ENCODE assay signal across 15 cellular contexts in the genomic region with DNA sequence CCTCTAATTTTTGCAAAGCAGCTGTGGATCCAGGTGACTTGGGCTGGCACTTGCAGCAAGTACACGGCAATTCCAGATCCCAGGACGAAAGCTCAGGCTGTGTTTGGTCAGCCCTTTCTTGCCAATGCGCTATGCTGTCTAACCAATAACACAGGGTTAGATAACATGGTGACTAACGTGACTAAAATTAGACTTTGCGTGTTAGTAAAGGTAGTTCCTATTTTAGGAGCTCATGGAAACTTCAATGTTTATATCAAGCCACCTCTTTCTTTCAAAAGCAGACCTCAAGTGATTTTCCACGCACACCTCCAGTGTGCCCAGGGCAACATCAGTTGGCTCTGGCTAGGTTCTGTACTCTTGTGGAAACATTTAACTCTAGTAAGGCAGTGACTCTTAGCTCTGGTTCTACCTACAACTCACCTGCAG. TPM values are rescaled to one million over a fixed set of nuclear protein-coding genes. Genes with fewer than 3 reads are reported as not detected.
DNase-seq lines count a peak whose midpoint lies in the region; ATAC-seq, FAIRE-seq and TF ChIP-seq lines count a peak whose summit lies in the region.
"Had no signal": no experiment of that assay in that cellular context is flagged by ENCODE, and none has a peak within 500 bp of the region (broad histone marks: within the 10 kb centered on the region; RNA-seq: fewer than 3 reads in every experiment).

No MANE protein-coding gene starts in this region.

- ATAC-seq in activated naive CD4-positive, alpha-beta T cell treated with anti-CD3 and anti-CD28 coated beads, Interleukin-2, amount 50 U/mL, for 72 hours = peak; percentile 50 to 56
- peak; percentile 95 for ATAC-seq in left ventricle myocardium superior

- no peaks in the 10 kb centered on the region for H3K27me3 Mint-ChIP-seq in activated T-helper 2 cell treated with anti-CD3 and anti-CD28 coated beads, Interferon-gamma antibody, Interleukin-2, Interleukin-4, amounts not matched to agents 10 μg/mL and 5 μg/mL and 100 μg/mL, durations not matched to agents 14 hours and 24 hours and 36 hours (ENCODE audit: low read depth)

- peak overlapping the region in 1 of 2 donors; percentile 22 for H3K27ac Mint-ChIP-seq in activated naive CD4-positive, alpha-beta T cell treated with anti-CD3 and anti-CD28 coated beads, Interleukin-2, amount 50 U/mL, for 72 hours
- H3K27ac Mint-ChIP-seq in activated T-helper 2 cell treated with anti-CD3 and anti-CD28 coated beads, Interferon-gamma antibody, Interleukin-2, Interleukin-4, amounts not matched to agents 10 μg/mL and 5 μg/mL and 100 μg/mL, durations not matched to agents 14 hours and 24 hours and 36 hours = peak overlapping the region; percentile 77

- H3K4me3 Mint-ChIP-seq in activated T-helper 2 cell treated with anti-CD3 and anti-CD28 coated beads, Interferon-gamma antibody, Interleukin-2, Interleukin-4, amounts not matched to agents 10 μg/mL and 5 μg/mL and 100 μg/mL, durations not matched to agents 14 hours and 24 hours and 36 hours (ENCODE audit: low read depth) = no peak overlapping the region

- TF ChIP-seq POLR2A in uterus (IDR thresholded peaks at IDR 0.05) = peak in 1 of 2 donors; percentile 13

- H3K9me3 Mint-ChIP-seq in activated naive CD4-positive, alpha-beta T cell treated with anti-CD3 and anti-CD28 coated beads, Interleukin-2, amount 50 U/mL, for 72 hours = no peaks in the 10 kb centered on the region
- H3K9me3 Mint-ChIP-seq in activated T-helper 2 cell treated with anti-CD3 and anti-CD28 coated beads, Interferon-gamma antibody, Interleukin-2, Interleukin-4, amounts not matched to agents 10 μg/mL and 5 μg/mL and 100 μg/mL, durations not matched to agents 14 hours and 24 hours and 36 hours = no peaks in the 10 kb centered on the region

- H3K9me3 ChIP-seq in uterus = no peaks in the 10 kb centered on the region
- H3K9me3 ChIP-seq: tibial nerve had no signal

- peaks cover 0 to 16% of the 10 kb centered on the region in 2 donors for H3K36me3 Mint-ChIP-seq in activated naive CD4-positive, alpha-beta T cell treated with anti-CD3 and anti-CD28 coated beads, Interleukin-2, amount 50 U/mL, for 72 hours
- peaks cover 60% of the 10 kb centered on the region for H3K36me3 Mint-ChIP-seq in activated T-helper 2 cell treated with anti-CD3 and anti-CD28 coated beads, Interferon-gamma antibody, Interleukin-2, Interleukin-4, amounts not matched to agents 10 μg/mL and 5 μg/mL and 100 μg/mL, durations not matched to agents 14 hours and 24 hours and 36 hours (ENCODE audit: low read depth)

- H3K27me3 ChIP-seq in uterus = no peaks in the 10 kb centered on the region

- H3K4me1 ChIP-seq in uterus = no peaks in the 10 kb centered on the region
- H3K4me1 ChIP-seq: tibial nerve had no signal

- DNase-seq in activated naive CD4-positive, alpha-beta T cell treated with anti-CD3 and anti-CD28 coated beads, Interleukin-2, amount 50 U/mL, for 72 hours (ENCODE audit: low spot score in 2 of 2) = no peak
- DNase-seq in activated naive CD4-positive, alpha-beta T cell treated with Interleukin-2 at 50 U/mL for 16 hours = no peak
- no peak for DNase-seq in activated T-helper 2 cell treated with anti-CD3 and anti-CD28 coated beads, Interferon-gamma antibody, Interleukin-2, Interleukin-4, amounts not matched to agents 10 μg/mL and 5 μg/mL and 100 μg/mL, durations not matched to agents 14 hours and 24 hours and 36 hours (ENCODE audit: low spot score)
- peak; percentile 44 for DNase-seq in left ventricle myocardium superior
- DNase-seq in uterus = peak in 1 of 2 donors; percentile 56
- no peak for DNase-seq in frontal cortex (ENCODE audit: low spot score in 2 of 2)
- no peak for DNase-seq in NCI-H69 (lab: John Stamatoyannopoulos, UW)
- no peak for DNase-seq in kidney tubule cell (ENCODE audit: low spot score)
- DNase-seq: cerebellar nuclear complex, DMS153, NCI-H1105, NCI-H345, small intestine, T-helper 1 cell had no signal

- peaks cover 73% of the 10 kb centered on the region for H3K4me1 Mint-ChIP-seq in activated T-helper 2 cell treated with anti-CD3 and anti-CD28 coated beads, Interferon-gamma antibody, Interleukin-2, Interleukin-4, amounts not matched to agents 10 μg/mL and 5 μg/mL and 100 μg/mL, durations not matched to agents 14 hours and 24 hours and 36 hours (ENCODE audit: low read depth)

- no peak for TF ChIP-seq CTCF in uterus (IDR thresholded peaks at IDR 0.05)

- H3K4me3 ChIP-seq in uterus = no peak overlapping the region
- H3K4me3 ChIP-seq: tibial nerve had no signal

- peak overlapping the region; percentile 87 to 93 for H3K27ac ChIP-seq in uterus
- H3K27ac ChIP-seq: tibial nerve had no signal

- no peaks in the 10 kb centered on the region for H3K36me3 ChIP-seq in uterus
- H3K36me3 ChIP-seq: tibial nerve had no signal

- intact Hi-C loops in activated T-helper 2 cell treated with anti-CD3 and anti-CD28 coated beads, Interferon-gamma antibody, Interleukin-2, Interleukin-4, amounts not matched to agents 10 μg/mL and 5 μg/mL and 100 μg/mL, durations not matched to agents 14 hours and 24 hours and 36 hours (cut with micrococcal nuclease) = no loop called here
- intact Hi-C loops in left ventricle myocardium superior (cut with micrococcal nuclease) (no loop called here), uterus (cut with DNase I; ENCODE audit: low total_unique reads) (no loop called here)

- FAIRE-seq in frontal cortex (lab: Jason Lieb, UNC) = no peak
- FAIRE-seq: small intestine had no signal

RNA-seq across cellular contexts. Expression of gene CDCP1, which starts 32.5 kb away (rescaled TPM):
- 1 to 10 TPM in 1 of 2 donors, under 1 TPM in 1; 0.41 to 1.5 TPM for total RNA-seq in activated naive CD4-positive, alpha-beta T cell treated with anti-CD3 and anti-CD28 coated beads, Interleukin-2, amount 50 U/mL, for 72 hours
- 7.4 and 8.1 TPM in 2 replicates for total RNA-seq in activated T-helper 2 cell treated with anti-CD3 and anti-CD28 coated beads, Interferon-gamma antibody, Interleukin-2, Interleukin-4, amounts not matched to agents 10 μg/mL and 5 μg/mL and 100 μg/mL, durations not matched to agents 14 hours and 24 hours and 36 hours
- total RNA-seq in left ventricle myocardium superior (0.30 TPM), uterus (10 to 100 TPM in 1 of 4 donors, 1 to 10 TPM in 3; 1.8 to 14.2 (median 4.0) TPM), frontal cortex (0.41 TPM)
